Comparison of ENCODE assay signal across 8 cellular contexts in the genomic region with DNA sequence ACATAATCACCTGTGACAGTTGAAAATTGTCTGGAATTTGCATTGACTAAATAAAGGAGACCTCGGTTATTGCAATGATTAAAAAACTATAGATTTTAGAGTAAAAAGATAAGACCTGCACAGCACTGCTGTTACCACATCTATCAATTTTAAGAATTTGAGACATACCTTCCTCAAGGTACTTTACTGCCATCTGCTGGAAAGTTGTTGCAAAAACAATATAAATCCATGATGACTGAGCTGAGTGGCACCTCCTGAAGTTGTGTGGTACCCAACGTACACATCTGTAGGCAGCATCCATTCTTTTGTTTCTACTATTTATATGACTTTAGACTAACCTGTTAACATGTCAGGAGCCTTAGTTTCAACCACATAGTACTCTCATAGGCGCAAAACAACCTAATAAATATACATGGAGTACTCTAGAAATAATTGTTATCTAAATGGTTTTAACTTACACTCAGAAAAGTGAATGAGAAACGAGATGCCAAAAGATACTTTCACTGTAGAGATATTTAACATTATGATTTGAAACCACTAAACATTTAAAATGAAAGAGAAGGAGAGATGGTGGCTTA.
DNase-seq lines count a peak whose midpoint lies in the region; ATAC-seq and TF ChIP-seq lines count a peak whose summit lies in the region.

No MANE protein-coding gene starts in this region.

- H2AFZ ChIP-seq in osteoblast (ENCODE audit: low read length): no peak overlapping the region

- H3K79me2 ChIP-seq in osteoblast (ENCODE audit: insufficient read depth, low read length): peaks cover 7% of the 10 kb centered on the region

- POLR2A ChIA-PET in T-cell (lab: Charles Lee): interaction anchor here (0.5 to 0.8 kb wide), 2 partner anchors 8 to 718 kb away, joined by 3 to 4 read pairs; no protein-coding TSS in a partner anchor

- no peaks in the 10 kb centered on the region for H3K27me3 ChIP-seq in osteoblast (ENCODE audit: insufficient read depth, low read length)

- H3K27me3 Mint-ChIP-seq in activated naive CD4-positive, alpha-beta T cell treated with anti-CD3 and anti-CD28 coated beads for 36 hours (ENCODE audit: low read depth): no peaks in the 10 kb centered on the region
- no peaks in the 10 kb centered on the region for H3K27me3 Mint-ChIP-seq in T-cell

- no peaks in the 10 kb centered on the region for H3K4me1 Mint-ChIP-seq in activated naive CD4-positive, alpha-beta T cell treated with anti-CD3 and anti-CD28 coated beads for 36 hours (ENCODE audit: low read depth)
- no peaks in the 10 kb centered on the region for H3K4me1 Mint-ChIP-seq in T-cell

- H4K20me1 ChIP-seq in osteoblast (ENCODE audit: insufficient read depth, low read length): peaks cover 3% of the 10 kb centered on the region

- peaks cover 19% of the 10 kb centered on the region for H3K36me3 Mint-ChIP-seq in activated naive CD4-positive, alpha-beta T cell treated with anti-CD3 and anti-CD28 coated beads for 36 hours (ENCODE audit: low read depth)
- peaks cover 40% of the 10 kb centered on the region for H3K36me3 Mint-ChIP-seq in T-cell

- no peaks in the 10 kb centered on the region for H3K9me3 Mint-ChIP-seq in activated naive CD4-positive, alpha-beta T cell treated with anti-CD3 and anti-CD28 coated beads for 36 hours
- no peaks in the 10 kb centered on the region for H3K9me3 Mint-ChIP-seq in T-cell

- peaks cover 90% of the 10 kb centered on the region for H3K36me3 ChIP-seq in osteoblast (ENCODE audit: insufficient read depth, low read length)

- H3K4me1 ChIP-seq in osteoblast (ENCODE audit: insufficient read depth, low read length): no peaks in the 10 kb centered on the region

- peak; percentile 14 for DNase-seq in activated naive CD4-positive, alpha-beta T cell treated with anti-CD3 and anti-CD28 coated beads for 36 hours
- no peak for DNase-seq in activated naive CD4-positive, alpha-beta T cell treated with anti-CD3 and anti-CD28 coated beads, Interleukin-2, amount 50 U/mL, for 16 hours
- DNase-seq in NCI-H1930 (lab: John Stamatoyannopoulos, UW) (peak; percentile 28 to 39), T-cell (peak in 8 of 34 experiments; percentile 1 to 28 (median 6)), fibroblast of villous mesenchyme (ENCODE audit: low read depth) (peak; percentile 74), osteoblast (ENCODE audit: insufficient read length, low spot score, missing footprints) (peak; percentile 76)

- intact Hi-C loops in activated naive CD4-positive, alpha-beta T cell treated with anti-CD3 and anti-CD28 coated beads for 36 hours (cut with micrococcal nuclease): loop anchor here (1.0 to 10.0 kb wide), 8 partner anchors 302 to 1178 kb away; a partner anchor contains a TSS

- no peak overlapping the region for H3K4me3 Mint-ChIP-seq in activated naive CD4-positive, alpha-beta T cell treated with anti-CD3 and anti-CD28 coated beads for 36 hours
- no peak overlapping the region for H3K4me3 Mint-ChIP-seq in T-cell

- H3K9me3 ChIP-seq in osteoblast (ENCODE audit: low read depth, low read length): no peaks in the 10 kb centered on the region

- TF ChIP-seq CTCF in fibroblast of villous mesenchyme (IDR thresholded peaks at IDR 0.05; ENCODE audit: insufficient read depth, low read depth, low read length): peak; percentile 55
- TF ChIP-seq CTCF in osteoblast (IDR thresholded peaks at IDR 0.05; ENCODE audit: extremely low read depth, low read depth, low read length): peak; percentile 61

- H3K27ac ChIP-seq in osteoblast (ENCODE audit: low read depth, low read length): no peak overlapping the region

- no peak overlapping the region for H3K27ac Mint-ChIP-seq in activated naive CD4-positive, alpha-beta T cell treated with anti-CD3 and anti-CD28 coated beads for 36 hours
- no peak overlapping the region for H3K27ac Mint-ChIP-seq in T-cell

- H3K4me2 ChIP-seq in osteoblast (ENCODE audit: insufficient read depth, low read length): no peak overlapping the region

- ATAC-seq in HG02623 (IDR thresholded peaks at IDR 0.05; ENCODE audit: unreplicated experiment) (peak; percentile 73), T-cell (replicated peaks in 1 of 4) (peak; percentile 41 to 71 (median 62)), HG03457 (IDR thresholded peaks at IDR 0.05; ENCODE audit: unreplicated experiment) (no peak)

- H3K4me3 ChIP-seq in fibroblast of villous mesenchyme (ENCODE audit: low read depth, low read length) (no peak overlapping the region), osteoblast (ENCODE audit: insufficient read depth, low read length) (no peak overlapping the region)

- CTCF ChIA-PET in activated naive CD4-positive, alpha-beta T cell treated with anti-CD3 and anti-CD28 coated beads for 36 hours (lab: Charles Lee): interaction anchor here (0.6 to 4.0 kb wide), 28 partner anchors 9 to 1304 kb away, joined by 3 to 26 read pairs (median 4); a partner anchor contains a TSS
- CTCF ChIA-PET in T-cell (lab: Charles Lee): interaction anchor here (0.5 to 4.3 kb wide), 40 partner anchors 9 to 1380 kb away, joined by 3 to 46 read pairs (median 4); a partner anchor contains a TSS
